ENCODE assay signal across 10 cellular contexts in genomic region chr9:105205787-105206511, GRCh38. TPM values are rescaled to one million over a fixed set of nuclear protein-coding genes. Genes with fewer than 3 reads are reported as not detected.
DNase-seq lines count a peak whose midpoint lies in the region; ATAC-seq and TF ChIP-seq lines count a peak whose summit lies in the region.
"Had no signal": no experiment of that assay in that cellular context is flagged by ENCODE, and none has a peak within 500 bp of the region (broad histone marks: within the 10 kb centered on the region; RNA-seq: fewer than 3 reads in every experiment).

No MANE protein-coding gene starts in this region.

- 100% methylated on average over 2 of the region's 2 CpGs for WGBS in mesenchymal stem cell

- H2BK120ac ChIP-seq in mesenchymal stem cell (ENCODE audit: low read depth, low read length) = no peak overlapping the region

- no peak overlapping the region for H3K23ac ChIP-seq in mesenchymal stem cell (ENCODE audit: low read length in 2 of 2)

- peak overlapping the region; percentile 85 for H3K9ac ChIP-seq in mesenchymal stem cell (ENCODE audit: low read length)

- H3K36me3 ChIP-seq in MG63 (no peaks in the 10 kb centered on the region), mesenchymal stem cell (ENCODE audit: control insufficient read depth in 1 of 2, insufficient read depth in 2 of 2, low read depth in 1 of 2, low read length in 2 of 2) (no peaks in the 10 kb centered on the region), tibial artery (no peaks in the 10 kb centered on the region), WERI-Rb-1 (no peaks in the 10 kb centered on the region)

- TF ChIP-seq CTCF in coronary artery (IDR thresholded peaks at IDR 0.05) = no peak
- no peak for TF ChIP-seq CTCF in tibial artery (IDR thresholded peaks at IDR 0.05)
- TF ChIP-seq CTCF in glutamatergic neuron (IDR thresholded peaks at IDR 0.05; ENCODE audit: partially characterized antibody, unreplicated experiment) = no peak
- no peak for TF ChIP-seq CTCF in WERI-Rb-1 (IDR thresholded peaks at IDR 0.05; ENCODE audit: low read depth, low read length)

- H3K4ac ChIP-seq in mesenchymal stem cell (ENCODE audit: low read depth in 1 of 2, low read length in 2 of 2) = peak overlapping the region in 1 of 2 experiments; percentile 15

- no peaks in the 10 kb centered on the region for H3K9me3 Mint-ChIP-seq in glutamatergic neuron (ENCODE audit: unreplicated experiment)

- H3K79me1 ChIP-seq in mesenchymal stem cell (replicated peaks; ENCODE audit: low read length, poor library complexity, severe bottlenecking) = no peaks in the 10 kb centered on the region

- H2AFZ ChIP-seq in mesenchymal stem cell (ENCODE audit: low read depth, low read length) = no peak overlapping the region

- H2BK15ac ChIP-seq in mesenchymal stem cell (ENCODE audit: low read depth, poor library complexity, severe bottlenecking) = no peak overlapping the region

- H4K91ac ChIP-seq in mesenchymal stem cell (ENCODE audit: low read length) = no peak overlapping the region

- H3K4me3 Mint-ChIP-seq in glutamatergic neuron (ENCODE audit: unreplicated experiment) = no peak overlapping the region
- H3K4me3 Mint-ChIP-seq: activated CD8-positive, alpha-beta memory T cell treated with anti-CD3 and anti-CD28 coated beads, Interleukin-2, amount 10 ng/mL, durations not matched to agents 7 days and 5 days had no signal

- H3K27ac Mint-ChIP-seq in glutamatergic neuron (ENCODE audit: unreplicated experiment) = no peak overlapping the region
- H3K27ac Mint-ChIP-seq: activated CD8-positive, alpha-beta memory T cell treated with anti-CD3 and anti-CD28 coated beads, Interleukin-2, amount 10 ng/mL, durations not matched to agents 7 days and 5 days had no signal

- H3K4me2 ChIP-seq in mesenchymal stem cell (ENCODE audit: low read length, poor library complexity, severe bottlenecking) = no peak overlapping the region

- no peaks in the 10 kb centered on the region for H3K27me3 ChIP-seq in MG63
- no peaks in the 10 kb centered on the region for H3K27me3 ChIP-seq in mesenchymal stem cell (ENCODE audit: control insufficient read depth in 1 of 2, insufficient read depth in 1 of 2, low read length in 2 of 2)
- H3K27me3 ChIP-seq in tibial artery = no peaks in the 10 kb centered on the region
- no peaks in the 10 kb centered on the region for H3K27me3 ChIP-seq in WERI-Rb-1 (ENCODE audit: insufficient read depth, low read depth, severe bottlenecking)

- H3K27ac ChIP-seq in coronary artery = peak overlapping the region; percentile 81 to 90
- H3K27ac ChIP-seq in mesenchymal stem cell (ENCODE audit: low read length, poor library complexity, severe bottlenecking) = no peak overlapping the region
- H3K27ac ChIP-seq in tibial artery = peak overlapping the region; percentile 83 to 86
- H3K27ac ChIP-seq in WERI-Rb-1 = no peak overlapping the region

- H3K4me1 ChIP-seq in mesenchymal stem cell (ENCODE audit: control insufficient read depth, insufficient read depth, low read depth, low read length) (no peaks in the 10 kb centered on the region), tibial artery (peaks cover 0 to 27% (median 13%) of the 10 kb centered on the region in 4 donors)

- DNase-seq in MG63 (peak; percentile 86), coronary artery (ENCODE audit: low spot score) (peak; percentile 82), mesenchymal stem cell (no peak), tibial artery (peak; percentile 86 to 88), foreskin melanocyte (no peak), glutamatergic neuron (no peak), WERI-Rb-1 (no peak)
- DNase-seq: activated CD8-positive, alpha-beta memory T cell treated with anti-CD3 and anti-CD28 coated beads, Interleukin-2, amount 10 ng/mL, durations not matched to agents 7 days and 5 days; NCI-H146 had no signal

- H2BK5ac ChIP-seq in mesenchymal stem cell (ENCODE audit: low read depth, low read length, poor library complexity, severe bottlenecking) = no peak overlapping the region

- ATAC-seq in GM18498 (IDR thresholded peaks at IDR 0.05; ENCODE audit: unreplicated experiment) = no peak
- ATAC-seq: activated CD8-positive, alpha-beta memory T cell treated with anti-CD3 and anti-CD28 coated beads, Interleukin-2, amount 10 ng/mL, durations not matched to agents 7 days and 5 days had no signal

- H4K8ac ChIP-seq in mesenchymal stem cell (ENCODE audit: low read length) = no peak overlapping the region

- no peak overlapping the region for H2BK12ac ChIP-seq in mesenchymal stem cell (ENCODE audit: low read length in 2 of 2)

- no peak overlapping the region for H3K18ac ChIP-seq in mesenchymal stem cell (ENCODE audit: low read depth in 1 of 2, low read length in 2 of 2)

- no peak overlapping the region for H2AK5ac ChIP-seq in mesenchymal stem cell (ENCODE audit: low read length, severe bottlenecking)

- intact Hi-C loops in tibial artery (cut with DNase I; ENCODE audit: low total_unique reads) = loop anchor here (5.0 kb wide), 1 partner anchor 49 kb away; no protein-coding TSS in a partner anchor

- H3K14ac ChIP-seq in mesenchymal stem cell (ENCODE audit: low read length in 2 of 2) = no peak overlapping the region

- no peaks in the 10 kb centered on the region for H3K36me3 Mint-ChIP-seq in glutamatergic neuron (ENCODE audit: unreplicated experiment)
- H3K36me3 Mint-ChIP-seq: activated CD8-positive, alpha-beta memory T cell treated with anti-CD3 and anti-CD28 coated beads, Interleukin-2, amount 10 ng/mL, durations not matched to agents 7 days and 5 days had no signal

- H3K9me3 ChIP-seq in MG63 (no peaks in the 10 kb centered on the region), mesenchymal stem cell (ENCODE audit: control insufficient read depth, low read length) (no peaks in the 10 kb centered on the region), tibial artery (no peaks in the 10 kb centered on the region), WERI-Rb-1 (ENCODE audit: severe bottlenecking) (no peaks in the 10 kb centered on the region)

- no peaks in the 10 kb centered on the region for H3K4me1 Mint-ChIP-seq in glutamatergic neuron (ENCODE audit: low read depth, unreplicated experiment)
- H3K4me1 Mint-ChIP-seq: activated CD8-positive, alpha-beta memory T cell treated with anti-CD3 and anti-CD28 coated beads, Interleukin-2, amount 10 ng/mL, durations not matched to agents 7 days and 5 days had no signal

- no peaks in the 10 kb centered on the region for H3K27me3 Mint-ChIP-seq in glutamatergic neuron (ENCODE audit: unreplicated experiment)

- no peak overlapping the region for H3K4me3 ChIP-seq in MG63
- H3K4me3 ChIP-seq in coronary artery = peak overlapping the region; percentile 24
- peak overlapping the region in 1 of 2 experiments; percentile 40 for H3K4me3 ChIP-seq in mesenchymal stem cell (ENCODE audit: insufficient read depth in 1 of 2, low read depth in 1 of 2, low read length in 2 of 2)
- H3K4me3 ChIP-seq in tibial artery = no peak overlapping the region
- H3K4me3 ChIP-seq in WERI-Rb-1 (ENCODE audit: low read depth, low read length) = no peak overlapping the region

RNA-seq across cellular contexts. Expression of gene SLC44A1, which starts 38.5 kb away (rescaled TPM):
- total RNA-seq in MG63 (2014; rRNA removed; shearing (Covaris generic); ENCODE audit: low replicate concordance) = 13.3 and 26.6 TPM in 2 replicates
- 22.8 TPM for polyA plus RNA-seq in mesenchymal stem cell (2013, experiment 1 of 2)
- 22.9 TPM for polyA plus RNA-seq in mesenchymal stem cell (2013, experiment 2 of 2)
- 9.6 TPM for total RNA-seq in glutamatergic neuron (ENCODE audit: unreplicated experiment)

Comparison
In these comparisons a context has a peak if more than half of its experiments do, and no peak if none do; other contexts are left out.
1. DNase-seq: peak in MG63 (single experiment), coronary artery (single experiment) and tibial artery (2 of 2); none in mesenchymal stem cell (single experiment), foreskin melanocyte (single experiment), glutamatergic neuron (single experiment) and WERI-Rb-1 (single experiment).
2. H3K27ac ChIP-seq: peak in coronary artery (2 of 2) and tibial artery (2 of 2); none in mesenchymal stem cell (single experiment) and WERI-Rb-1 (single experiment).